ENCODE assay signal across 8 cellular contexts in genomic region chr1:6962956-6963915, GRCh38.
A peak's percentile ranks its signal among the peaks of the same experiment; 100 is the strongest.
DNase-seq lines count a peak whose midpoint lies in the region; ATAC-seq lines count a peak whose summit lies in the region.

No MANE protein-coding gene starts in this region.

- intact Hi-C loops in left cardiac atrium (cut with DNase I): no loop called here

- ATAC-seq in left cardiac atrium: peak; percentile 54 to 77
- no peak for ATAC-seq in GM18498 (IDR thresholded peaks at IDR 0.05; ENCODE audit: unreplicated experiment)

- DNase-seq in DMS114 treated with DMSO at 0.1 percent for 48 hours (lab: John Stamatoyannopoulos, UW; ENCODE audit: unreplicated experiment) (peak; percentile 83), NCI-H2227 (lab: John Stamatoyannopoulos, UW; ENCODE audit: unreplicated experiment) (peak; percentile 88), activated T-cell treated with anti-CD3 and anti-CD28 coated beads for 1 hour (ENCODE audit: low read depth) (peak; percentile 30), left cardiac atrium (peak; percentile 88), inferior parietal cortex (ENCODE audit: extremely low spot score) (no peak), SKM-1 (lab: John Stamatoyannopoulos, UW; ENCODE audit: unreplicated experiment) (no peak)
- DNase-seq in stimulated activated CD4-positive, alpha-beta T cell treated with anti-CD3 and anti-CD28 coated beads, Interleukin-12 subunit alpha, Interleukin-12 subunit beta, amount 100 ng/mL, for 48 hours (ENCODE audit: low read depth in 2 of 3, low spot score in 1 of 3): peak; percentile 58 to 79 (median 62)

Comparison
In these comparisons a context has a peak if more than half of its experiments do, and no peak if none do; other contexts are left out.
1. DNase-seq: peak in DMS114 treated with DMSO at 0.1 percent for 48 hours (single experiment), NCI-H2227 (single experiment), activated T-cell treated with anti-CD3 and anti-CD28 coated beads for 1 hour (single experiment), left cardiac atrium (single experiment) and stimulated activated CD4-positive, alpha-beta T cell treated with anti-CD3 and anti-CD28 coated beads, Interleukin-12 subunit alpha, Interleukin-12 subunit beta, amount 100 ng/mL, for 48 hours (3 of 3); none in inferior parietal cortex (single experiment) and SKM-1 (single experiment).